In the genomic region with DNA sequence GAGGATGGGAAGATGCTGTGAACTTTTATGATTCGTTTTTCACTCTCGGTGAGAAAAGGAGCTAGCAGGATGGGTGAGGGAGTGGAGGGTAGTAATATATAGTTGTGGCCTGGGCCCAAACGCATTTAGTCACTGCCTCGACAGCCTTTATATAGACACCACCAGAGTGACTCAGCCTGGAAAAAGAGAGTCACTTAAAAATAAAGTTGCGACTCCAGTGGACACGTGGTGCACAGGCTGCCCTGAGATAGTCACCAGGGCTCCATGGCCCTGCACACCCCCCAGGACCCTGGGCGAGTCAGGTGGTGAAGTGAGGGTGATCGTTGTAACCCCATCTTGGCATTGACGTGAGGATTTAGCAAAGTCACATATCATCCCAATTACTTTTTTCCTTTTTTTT, we compare ENCODE assay signal across 10 cellular contexts.
DNase-seq lines count a peak whose midpoint lies in the region; ATAC-seq and TF ChIP-seq lines count a peak whose summit lies in the region.
"Had no signal": no experiment of that assay in that cellular context is flagged by ENCODE, and none has a peak within 500 bp of the region (broad histone marks: within the 10 kb centered on the region; RNA-seq: fewer than 3 reads in every experiment).

No MANE protein-coding gene starts in this region.

- H3K4me1 ChIP-seq in heart right ventricle (peaks cover 5 to 47% (median 34%) of the 10 kb centered on the region in 9 donors), foreskin keratinocyte (no peaks in the 10 kb centered on the region)

- 52 to 58% methylated on average over 9 of the region's 9 CpGs for WGBS in heart right ventricle, 2 donors

- peak; percentile 11 to 30 for DNase-seq in activated CD4-positive, alpha-beta T cell treated with anti-CD3 and anti-CD28 coated beads, Interleukin-2, amount 50 U/mL, for 48 hours
- DNase-seq in activated CD4-positive, alpha-beta T cell treated with anti-CD3 and anti-CD28 coated beads, Interleukin-2, amount 50 U/mL, for 4 hours: no peak
- DNase-seq in UCSD-AML1 (lab: John Stamatoyannopoulos, UW; ENCODE audit: unreplicated experiment): peak; percentile 9
- peak in 1 of 2 donors; percentile 61 for DNase-seq in heart right ventricle
- peak; percentile 34 for DNase-seq in stimulated activated naive CD8-positive, alpha-beta T cell treated with anti-CD3 and anti-CD28 coated beads, Interleukin-15, Interleukin-2, amounts not matched to agents 100 U/mL and 50 U/mL, for 24 hours
- DNase-seq in foreskin keratinocyte: no peak
- DNase-seq: AML-193; naive thymus-derived CD4-positive, alpha-beta T cell had no signal

- H3K27me3 ChIP-seq in heart right ventricle (no peaks in the 10 kb centered on the region), foreskin keratinocyte (no peaks in the 10 kb centered on the region)

- H3K4me3 ChIP-seq in heart right ventricle: no peak overlapping the region

- peak; percentile 52 to 92 (median 86) for ATAC-seq in heart right ventricle
- peak; percentile 97 for ATAC-seq in stimulated activated naive CD8-positive, alpha-beta T cell treated with anti-CD3 and anti-CD28 coated beads, Interleukin-15, Interleukin-2, amounts not matched to agents 100 U/mL and 50 U/mL, for 24 hours
- ATAC-seq in HG02763 (IDR thresholded peaks at IDR 0.05; ENCODE audit: unreplicated experiment): no peak
- no peak for ATAC-seq in HG03439 (IDR thresholded peaks at IDR 0.05; ENCODE audit: unreplicated experiment)
- ATAC-seq in foreskin keratinocyte: no peak
- ATAC-seq: naive thymus-derived CD4-positive, alpha-beta T cell had no signal

- no peaks in the 10 kb centered on the region for H3K9me3 ChIP-seq in heart right ventricle

- peak overlapping the region; percentile 53 to 94 (median 73) for H3K27ac ChIP-seq in heart right ventricle
- no peak overlapping the region for H3K27ac ChIP-seq in foreskin keratinocyte

- no peak for TF ChIP-seq CTCF in heart right ventricle (IDR thresholded peaks at IDR 0.05)
- no peak for TF ChIP-seq CTCF in foreskin keratinocyte (conservative IDR thresholded peaks at IDR 0.05)

- intact Hi-C loops in heart right ventricle (cut with DNase I): no loop called here

- peaks cover 0 to 14% (median 0%) of the 10 kb centered on the region in 9 donors for H3K36me3 ChIP-seq in heart right ventricle

Comparison
In these comparisons a context has a peak if more than half of its experiments do, and no peak if none do; other contexts are left out.
1. DNase-seq: peak in activated CD4-positive, alpha-beta T cell treated with anti-CD3 and anti-CD28 coated beads, Interleukin-2, amount 50 U/mL, for 48 hours (2 of 2), UCSD-AML1 (single experiment) and stimulated activated naive CD8-positive, alpha-beta T cell treated with anti-CD3 and anti-CD28 coated beads, Interleukin-15, Interleukin-2, amounts not matched to agents 100 U/mL and 50 U/mL, for 24 hours (single experiment); none in activated CD4-positive, alpha-beta T cell treated with anti-CD3 and anti-CD28 coated beads, Interleukin-2, amount 50 U/mL, for 4 hours (0 of 2) and foreskin keratinocyte (0 of 2).
2. ATAC-seq: peak in heart right ventricle (8 of 8) and stimulated activated naive CD8-positive, alpha-beta T cell treated with anti-CD3 and anti-CD28 coated beads, Interleukin-15, Interleukin-2, amounts not matched to agents 100 U/mL and 50 U/mL, for 24 hours (single experiment); none in HG02763 (single experiment), HG03439 (single experiment) and foreskin keratinocyte (single experiment).